In the genomic region with DNA sequence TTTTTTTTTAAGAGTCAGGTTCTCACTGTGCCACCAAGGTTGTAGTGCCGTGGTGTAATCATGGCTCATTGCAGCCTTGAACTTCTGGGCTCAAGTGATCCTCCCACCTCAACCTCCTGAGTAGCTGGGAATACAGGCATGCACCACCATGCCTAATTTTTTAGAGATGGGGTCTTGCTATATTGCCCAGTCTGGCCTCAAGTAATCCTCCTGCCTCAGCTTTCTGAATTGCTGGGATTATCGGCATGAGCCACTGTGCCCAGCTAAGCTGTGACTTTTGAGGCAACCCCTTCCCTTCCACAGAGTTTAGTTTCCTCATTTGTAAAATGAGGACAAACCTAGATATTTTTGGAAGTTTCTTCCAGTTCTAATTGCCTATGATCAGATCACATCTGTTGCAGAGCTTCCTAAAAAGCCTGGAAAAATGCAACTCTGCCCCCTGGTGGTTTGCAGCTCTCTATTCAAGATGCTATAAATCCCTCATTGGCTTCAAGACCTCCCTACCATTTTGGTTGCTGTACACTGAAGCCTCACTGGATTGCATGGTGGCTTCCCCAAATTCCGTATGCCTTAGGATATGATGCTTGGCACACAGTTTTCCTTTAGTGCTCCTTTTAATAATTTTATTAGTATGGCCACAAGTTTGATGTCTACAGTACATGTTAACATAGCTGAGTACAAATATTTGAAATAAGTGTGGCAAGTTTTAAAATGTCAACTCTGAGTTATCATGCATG, we compare ENCODE assay signal across 8 cellular contexts. TPM values are rescaled to one million over a fixed set of nuclear protein-coding genes. Genes with fewer than 3 reads are reported as not detected.
A peak's percentile ranks its signal among the peaks of the same experiment; 100 is the strongest.
DNase-seq lines count a peak whose midpoint lies in the region; ATAC-seq and TF ChIP-seq lines count a peak whose summit lies in the region.

No MANE protein-coding gene starts in this region.

- CTCF ChIA-PET in AG04449 (lab: Yijun Ruan, JAX), result interaction anchor here (0.6 to 5.2 kb wide), 25 partner anchors 9 to 430 kb away, joined by 3 to 102 read pairs (median 4); a partner anchor contains a TSS

- ATAC-seq in lung (ENCODE audit: insufficient read depth, low FRiP score) (peak; percentile 63), HG02571 (IDR thresholded peaks at IDR 0.05; ENCODE audit: unreplicated experiment) (no peak)

- POLR2A ChIA-PET in AG04449 (lab: Yijun Ruan, JAX), result interaction anchor here (1.0 kb wide), 1 partner anchor 19 kb away, joined by 3 read pairs; no protein-coding TSS in a partner anchor

- peak; percentile 68 for TF ChIP-seq CTCF in AG04449 (IDR thresholded peaks at IDR 0.05; ENCODE audit: insufficient read depth, low read length, missing control alignments)
- peak; percentile 26 for TF ChIP-seq CTCF in lung (IDR thresholded peaks at IDR 0.05; ENCODE audit: control extremely low read depth, extremely low read depth)

- H3K27me3 ChIP-seq in lung (ENCODE audit: control insufficient read depth, insufficient read depth), result no peaks in the 10 kb centered on the region

- no peak overlapping the region for H3K4me3 ChIP-seq in AG04449 (ENCODE audit: low read depth, low read length)
- H3K4me3 ChIP-seq in lung, result no peak overlapping the region

- WGBS in lung, 2 donors, result 92 to 97% methylated on average over 3 of the region's 3 CpGs

- no peaks in the 10 kb centered on the region for H3K9me3 ChIP-seq in lung (ENCODE audit: control insufficient read depth in 2 of 2, insufficient read depth in 1 of 2, low read length in 1 of 2)

- no peak overlapping the region for H3K27ac ChIP-seq in lung (ENCODE audit: low read depth in 1 of 2, low read length in 1 of 2)

- H3K36me3 ChIP-seq in lung (ENCODE audit: control insufficient read depth in 2 of 2, insufficient read depth in 2 of 2, low read length in 2 of 2), result peaks cover 26 to 35% of the 10 kb centered on the region in 2 donors

- DNase-seq in AG04449 (ENCODE audit: low read depth, low spot score), result no peak
- DNase-seq in GM19240 (ENCODE audit: insufficient read length, low spot score), result peak; percentile 33
- peak; percentile 26 for DNase-seq in NCI-H524 treated with DMSO at 0.1 percent for 48 hours (lab: John Stamatoyannopoulos, UW)
- DNase-seq in activated CD4-positive, alpha-beta T cell treated with anti-CD3 and anti-CD28 coated beads for 48 hours, result peak; percentile 80
- DNase-seq in dedifferentiated amniotic fluid mesenchymal stem cell (ENCODE audit: extremely low spot score), result peak; percentile 63
- DNase-seq in lung (ENCODE audit: low spot score), result peak; percentile 76
- peak; percentile 8 to 43 for DNase-seq in stimulated activated CD8-positive, alpha-beta memory T cell treated with anti-CD3 and anti-CD28 coated beads, Interleukin-2, amount 100 ng/mL, for 1 hour (ENCODE audit: low read depth in 2 of 2)

- H3K4me1 ChIP-seq in lung (ENCODE audit: control insufficient read depth in 2 of 2, insufficient read depth in 2 of 2, low read length in 2 of 2), result no peaks in the 10 kb centered on the region

RNA-seq across cellular contexts. Expression of a gene that starts 19.3 kb away (rescaled TPM):
- 10 to 100 TPM; 72.0 to 74.9 TPM for total RNA-seq in lung
- 10 to 100 TPM; 38.7 to 50.8 TPM for polyA plus RNA-seq in lung

RNA-seq across cellular contexts. Expression of a gene that starts 21.2 kb away (rescaled TPM):
- 10 to 100 TPM; 22.0 to 67.9 TPM for total RNA-seq in lung
- polyA plus RNA-seq in lung, result 1 to 10 TPM; 7.4 to 8.7 TPM

RNA-seq across cellular contexts. Expression of a gene that starts 52.9 kb away (rescaled TPM):
- total RNA-seq in lung, result 10 to 100 TPM; 60.1 to 65.4 TPM
- polyA plus RNA-seq in lung, result 10 to 100 TPM; 27.4 to 34.0 TPM
